8 cellular contexts compared by ENCODE assay signal in genomic region chr2:65040414-65041261, GRCh38. TPM values are rescaled to one million over a fixed set of nuclear protein-coding genes. Genes with fewer than 3 reads are reported as not detected.
DNase-seq lines count a peak whose midpoint lies in the region; ATAC-seq, FAIRE-seq and TF ChIP-seq lines count a peak whose summit lies in the region.

No MANE protein-coding gene starts in this region.

- 0 out of 2 replicates have a peak, but pooled peaks cover 2% of the 10 kb centered on the region for H3K9me3 ChIP-seq in MG63
- H3K9me3 ChIP-seq in ovary, result no peaks in the 10 kb centered on the region
- no peaks in the 10 kb centered on the region for H3K9me3 ChIP-seq in thoracic aorta

- TF ChIP-seq CTCF in D721Med (IDR thresholded peaks at IDR 0.05; ENCODE audit: insufficient read depth, missing control alignments) (peak; percentile 94), foreskin keratinocyte (conservative IDR thresholded peaks at IDR 0.05) (peak; percentile 90), ovary (IDR thresholded peaks at IDR 0.05) (peak; percentile 74 to 92 (median 89)), thoracic aorta (IDR thresholded peaks at IDR 0.05) (peak; percentile 97)

- ATAC-seq in GM21529 (IDR thresholded peaks at IDR 0.05; ENCODE audit: unreplicated experiment) (peak; percentile 90), foreskin keratinocyte (peak; percentile 84), thoracic aorta (ENCODE audit: insufficient number of reproducible peaks, low FRiP score, low read depth) (peak; percentile 89)

- H3K4me1 ChIP-seq in foreskin keratinocyte (no peaks in the 10 kb centered on the region), ovary (ENCODE audit: insufficient read depth) (no peaks in the 10 kb centered on the region), thoracic aorta (ENCODE audit: control insufficient read depth in 1 of 2, low read depth in 2 of 2) (no peaks in the 10 kb centered on the region)

- intact Hi-C loops in ovary (cut with DNase I), result loop anchor here in 2 of 4 donors (2.0 kb wide), 1 partner anchor 124 kb away; no protein-coding TSS in a partner anchor

- no peaks in the 10 kb centered on the region for H3K36me3 ChIP-seq in MG63
- H3K36me3 ChIP-seq in ovary, result no peaks in the 10 kb centered on the region
- no peaks in the 10 kb centered on the region for H3K36me3 ChIP-seq in thoracic aorta

- peak; percentile 29 for FAIRE-seq in D721Med (lab: Jason Lieb, UNC)

- TF ChIP-seq POLR2A in ovary (IDR thresholded peaks at IDR 0.05), result peak; percentile 12

- DNase-seq in D721Med (ENCODE audit: insufficient read length, low spot score) (peak; percentile 69), MG63 (peak; percentile 71), SHP77 (lab: John Stamatoyannopoulos, UW) (peak; percentile 54 to 69), foreskin keratinocyte (peak in 1 of 2 donors; percentile 68), ovary (peak; percentile 83 to 88 (median 86)), thoracic aorta (ENCODE audit: low spot score) (peak; percentile 61)
- peak; percentile 64 for DNase-seq in activated effector memory CD4-positive, alpha-beta T cell treated with Interleukin-2 at 50 U/mL for 16 hours

- no peak for TF ChIP-seq EP300 in ovary (IDR thresholded peaks at IDR 0.05)

- H3K27ac ChIP-seq in foreskin keratinocyte (no peak overlapping the region), ovary (no peak overlapping the region), thoracic aorta (no peak overlapping the region)

- H3K4me3 ChIP-seq in MG63 (no peak overlapping the region), ovary (no peak overlapping the region), thoracic aorta (peak overlapping the region; percentile 39)

- no peaks in the 10 kb centered on the region for H3K27me3 ChIP-seq in MG63
- no peaks in the 10 kb centered on the region for H3K27me3 ChIP-seq in foreskin keratinocyte
- no peaks in the 10 kb centered on the region for H3K27me3 ChIP-seq in ovary
- H3K27me3 ChIP-seq in thoracic aorta (replicated peaks; ENCODE audit: insufficient read depth), result no peaks in the 10 kb centered on the region

- WGBS in ovary, 3 donors, result 28 to 33% (median 32%) methylated on average over 13 of the region's 13 CpGs

RNA-seq across cellular contexts. Expression of gene CEP68, which starts 15.6 kb away (rescaled TPM):
- total RNA-seq in MG63 (2014; rRNA removed; shearing (Covaris generic); ENCODE audit: low replicate concordance), result 4.5 and 4.9 TPM in 2 replicates
- total RNA-seq in foreskin keratinocyte (5.4 and 5.8 TPM in 2 replicates), ovary (10 to 100 TPM; 13.7 to 31.6 (median 29.9) TPM), thoracic aorta (10 to 100 TPM; 28.8 to 31.3 TPM)
- polyA plus RNA-seq in foreskin keratinocyte (4.2 and 4.7 TPM in 2 replicates), ovary (10 to 100 TPM; 18.2 to 25.4 TPM)

RNA-seq across cellular contexts. Expression of gene SLC1A4, which starts 51.4 kb away (rescaled TPM):
- total RNA-seq in MG63 (2014; rRNA removed; shearing (Covaris generic); ENCODE audit: low replicate concordance), result 18.6 and 21.1 TPM in 2 replicates
- 1.0 and 20.2 TPM in 2 replicates for total RNA-seq in foreskin keratinocyte
- 0.52 and 12.3 TPM in 2 replicates for polyA plus RNA-seq in foreskin keratinocyte
- 10 to 100 TPM in 6 of 7 donors, 1 to 10 TPM in 1; 5.3 to 51.1 (median 20.8) TPM for total RNA-seq in ovary
- 10 to 100 TPM; 21.3 to 25.5 TPM for polyA plus RNA-seq in ovary
- total RNA-seq in thoracic aorta, result 10 to 100 TPM; 24.2 to 33.8 TPM
